13 cellular contexts compared by ENCODE assay signal in genomic region chr22:30717331-30717921, GRCh38. TPM values are rescaled to one million over a fixed set of nuclear protein-coding genes. Genes with fewer than 3 reads are reported as not detected.
DNase-seq lines count a peak whose midpoint lies in the region; ATAC-seq and TF ChIP-seq lines count a peak whose summit lies in the region.
"Had no signal": no experiment of that assay in that cellular context is flagged by ENCODE, and none has a peak within 500 bp of the region (broad histone marks: within the 10 kb centered on the region; RNA-seq: fewer than 3 reads in every experiment).

No MANE protein-coding gene starts in this region.

- no peak overlapping the region for H2AFZ ChIP-seq in PC-9

- peaks cover 5% of the 10 kb centered on the region for H3K9me3 Mint-ChIP-seq in mesothelial cell of epicardium
- H3K9me3 Mint-ChIP-seq in activated naive CD8-positive, alpha-beta T cell treated with anti-CD3 and anti-CD28 coated beads, Interleukin-2, amount 50 U/mL, for 24 hours = no peaks in the 10 kb centered on the region
- H3K9me3 Mint-ChIP-seq: activated CD4-positive, alpha-beta T cell treated with anti-CD3 and anti-CD28 coated beads, Interleukin-2, amount 10 ng/mL, durations not matched to agents 7 days and 5 days; activated naive CD8-positive, alpha-beta T cell treated with anti-CD3 and anti-CD28 coated beads, Interleukin-2, amount 10 ng/mL, durations not matched to agents 7 days and 5 days had no signal

- H3K9me2 ChIP-seq in PC-9 (ENCODE audit: insufficient read depth) = no peaks in the 10 kb centered on the region

- H3K27ac Mint-ChIP-seq in mesothelial cell of epicardium = no peak overlapping the region
- no peak overlapping the region for H3K27ac Mint-ChIP-seq in activated naive CD8-positive, alpha-beta T cell treated with anti-CD3 and anti-CD28 coated beads, Interleukin-2, amount 50 U/mL, for 24 hours
- H3K27ac Mint-ChIP-seq: activated CD4-positive, alpha-beta T cell treated with anti-CD3 and anti-CD28 coated beads, Interleukin-2, amount 10 ng/mL, durations not matched to agents 7 days and 5 days; activated naive CD8-positive, alpha-beta T cell treated with anti-CD3 and anti-CD28 coated beads, Interleukin-2, amount 10 ng/mL, durations not matched to agents 7 days and 5 days had no signal

- no peaks in the 10 kb centered on the region for H3K27me3 Mint-ChIP-seq in mesothelial cell of epicardium (ENCODE audit: low read depth)
- no peaks in the 10 kb centered on the region for H3K27me3 Mint-ChIP-seq in activated naive CD8-positive, alpha-beta T cell treated with anti-CD3 and anti-CD28 coated beads, Interleukin-2, amount 50 U/mL, for 24 hours
- H3K27me3 Mint-ChIP-seq: activated CD4-positive, alpha-beta T cell treated with anti-CD3 and anti-CD28 coated beads, Interleukin-2, amount 10 ng/mL, durations not matched to agents 7 days and 5 days had no signal

- peaks cover 15% of the 10 kb centered on the region for H3K4me1 ChIP-seq in PC-9 (replicated peaks; ENCODE audit: insufficient read depth)

- no peaks in the 10 kb centered on the region for H3K27me3 ChIP-seq in PC-9 (ENCODE audit: insufficient read depth, low read depth)
- H3K27me3 ChIP-seq: right atrium auricular region had no signal

- no peaks in the 10 kb centered on the region for H4K20me1 ChIP-seq in PC-9 (ENCODE audit: insufficient read depth)

- no peaks in the 10 kb centered on the region for H3K36me3 ChIP-seq in PC-9 (ENCODE audit: low read depth)
- H3K36me3 ChIP-seq: right atrium auricular region had no signal

- H3K4me2 ChIP-seq in PC-9 = 0 out of 2 replicates have a peak overlapping the region, but pooled peaks have one; percentile 3

- no peak for ATAC-seq in activated naive CD8-positive, alpha-beta T cell treated with anti-CD3 and anti-CD28 coated beads, Interleukin-2, amount 50 U/mL, for 24 hours

- H3K27ac ChIP-seq in PC-9 = peak overlapping the region; percentile 6; the same call in 1 of the 2 replicates
- H3K27ac ChIP-seq: right atrium auricular region had no signal

- H3F3A ChIP-seq in PC-9 (ENCODE audit: insufficient read depth, low read depth) = peaks cover 10% of the 10 kb centered on the region; the same call in 1 of the 2 replicates

- no peak overlapping the region for H3K4me3 ChIP-seq in PC-9
- H3K4me3 ChIP-seq in epithelial cell of esophagus (ENCODE audit: low read length) = no peak overlapping the region
- H3K4me3 ChIP-seq: right atrium auricular region had no signal

- CTCF ChIA-PET in PC-9 (lab: Charles Lee) = interaction anchor here (0.6 kb wide), 1 partner anchor 39 kb away, joined by 9 read pairs; no protein-coding TSS in a partner anchor

- TF ChIP-seq CTCF in PC-9 (conservative IDR thresholded peaks at IDR 0.05) (no peak), epithelial cell of esophagus (IDR thresholded peaks at IDR 0.05; ENCODE audit: insufficient read depth, low read depth, low read length, missing control alignments) (no peak), mesothelial cell of epicardium (IDR thresholded peaks at IDR 0.05; ENCODE audit: unreplicated experiment) (no peak)

- no TSS peak for BruUV-seq in PC-9 (replicated peaks; lab: Mats Ljungman, UMichigan)

- peaks cover 1% of the 10 kb centered on the region for H3K4me1 Mint-ChIP-seq in mesothelial cell of epicardium
- H3K4me1 Mint-ChIP-seq in activated naive CD8-positive, alpha-beta T cell treated with anti-CD3 and anti-CD28 coated beads, Interleukin-2, amount 50 U/mL, for 24 hours = no peaks in the 10 kb centered on the region
- H3K4me1 Mint-ChIP-seq: activated CD4-positive, alpha-beta T cell treated with anti-CD3 and anti-CD28 coated beads, Interleukin-2, amount 10 ng/mL, durations not matched to agents 7 days and 5 days; activated naive CD8-positive, alpha-beta T cell treated with anti-CD3 and anti-CD28 coated beads, Interleukin-2, amount 10 ng/mL, durations not matched to agents 7 days and 5 days had no signal

- no peaks in the 10 kb centered on the region for H3K9me3 ChIP-seq in PC-9 (ENCODE audit: insufficient read depth, low read depth)
- H3K9me3 ChIP-seq: right atrium auricular region had no signal

- intact Hi-C loops in PC-9 (cut with micrococcal nuclease; ENCODE audit: unreplicated experiment) = no loop called here

- POLR2A ChIA-PET in PC-9 (lab: Charles Lee; ENCODE audit: unreplicated experiment) = no interaction called here

- H3K4me3 Mint-ChIP-seq in mesothelial cell of epicardium = no peak overlapping the region
- no peak overlapping the region for H3K4me3 Mint-ChIP-seq in activated naive CD8-positive, alpha-beta T cell treated with anti-CD3 and anti-CD28 coated beads, Interleukin-2, amount 50 U/mL, for 24 hours
- H3K4me3 Mint-ChIP-seq: activated CD4-positive, alpha-beta T cell treated with anti-CD3 and anti-CD28 coated beads, Interleukin-2, amount 10 ng/mL, durations not matched to agents 7 days and 5 days; activated naive CD8-positive, alpha-beta T cell treated with anti-CD3 and anti-CD28 coated beads, Interleukin-2, amount 10 ng/mL, durations not matched to agents 7 days and 5 days had no signal

- no peaks in the 10 kb centered on the region for H3K36me3 Mint-ChIP-seq in mesothelial cell of epicardium
- H3K36me3 Mint-ChIP-seq in activated naive CD8-positive, alpha-beta T cell treated with anti-CD3 and anti-CD28 coated beads, Interleukin-2, amount 50 U/mL, for 24 hours (ENCODE audit: low read depth) = no peaks in the 10 kb centered on the region
- H3K36me3 Mint-ChIP-seq: activated naive CD8-positive, alpha-beta T cell treated with anti-CD3 and anti-CD28 coated beads, Interleukin-2, amount 10 ng/mL, durations not matched to agents 7 days and 5 days had no signal

- H3K79me2 ChIP-seq in PC-9 (ENCODE audit: low read depth) = no peaks in the 10 kb centered on the region

- DNase-seq in EL (peak; percentile 93), PC-9 (peak; percentile 4 to 52), epithelial cell of esophagus (ENCODE audit: low read depth) (peak; percentile 67), pons (ENCODE audit: low spot score) (peak; percentile 52), mesothelial cell of epicardium (ENCODE audit: low spot score in 2 of 2, unreplicated experiment in 2 of 2) (no peak), UCSD-AML1 (lab: John Stamatoyannopoulos, UW; ENCODE audit: unreplicated experiment) (no peak), DMS53 treated with DMSO at 0.1 percent for 48 hours (lab: John Stamatoyannopoulos, UW; ENCODE audit: unreplicated experiment) (no peak)
- DNase-seq in activated naive CD8-positive, alpha-beta T cell treated with anti-CD3 and anti-CD28 coated beads, Interleukin-2, amount 50 U/mL, for 24 hours = no peak
- DNase-seq: activated CD4-positive, alpha-beta T cell treated with anti-CD3 and anti-CD28 coated beads, Interleukin-2, amount 10 ng/mL, durations not matched to agents 7 days and 5 days; activated naive CD8-positive, alpha-beta T cell treated with anti-CD3 and anti-CD28 coated beads, Interleukin-2, amount 10 ng/mL, durations not matched to agents 7 days and 5 days; NCI-H2029 treated with DMSO at 0.1 percent for 48 hours; RPMI8226 had no signal

RNA-seq across cellular contexts. Expression of gene OSBP2, which starts 22.8 kb away (rescaled TPM):
- 7.1 and 9.2 TPM in 2 replicates for total RNA-seq in PC-9 (2021)
- 13.0 to 15.8 TPM (median 15.8 TPM) in 3 replicates for total RNA-seq in mesothelial cell of epicardium

RNA-seq across cellular contexts. Expression of gene DUSP18, which starts 49.8 kb away (rescaled TPM):
- total RNA-seq in PC-9 (2021) = 9.9 and 11.0 TPM in 2 replicates
- 5.8 to 6.7 TPM (median 6.2 TPM) in 3 replicates for total RNA-seq in mesothelial cell of epicardium

Comparison
In these comparisons a context has a peak if more than half of its experiments do, and no peak if none do; other contexts are left out.
1. DNase-seq: peak in EL (single experiment), PC-9 (2 of 2), epithelial cell of esophagus (single experiment) and pons (single experiment); none in mesothelial cell of epicardium (0 of 2), activated naive CD8-positive, alpha-beta T cell treated with anti-CD3 and anti-CD28 coated beads, Interleukin-2, amount 50 U/mL, for 24 hours (single experiment), UCSD-AML1 (single experiment) and DMS53 treated with DMSO at 0.1 percent for 48 hours (single experiment).